ENCODE assay signal across 8 cellular contexts in the genomic region with DNA sequence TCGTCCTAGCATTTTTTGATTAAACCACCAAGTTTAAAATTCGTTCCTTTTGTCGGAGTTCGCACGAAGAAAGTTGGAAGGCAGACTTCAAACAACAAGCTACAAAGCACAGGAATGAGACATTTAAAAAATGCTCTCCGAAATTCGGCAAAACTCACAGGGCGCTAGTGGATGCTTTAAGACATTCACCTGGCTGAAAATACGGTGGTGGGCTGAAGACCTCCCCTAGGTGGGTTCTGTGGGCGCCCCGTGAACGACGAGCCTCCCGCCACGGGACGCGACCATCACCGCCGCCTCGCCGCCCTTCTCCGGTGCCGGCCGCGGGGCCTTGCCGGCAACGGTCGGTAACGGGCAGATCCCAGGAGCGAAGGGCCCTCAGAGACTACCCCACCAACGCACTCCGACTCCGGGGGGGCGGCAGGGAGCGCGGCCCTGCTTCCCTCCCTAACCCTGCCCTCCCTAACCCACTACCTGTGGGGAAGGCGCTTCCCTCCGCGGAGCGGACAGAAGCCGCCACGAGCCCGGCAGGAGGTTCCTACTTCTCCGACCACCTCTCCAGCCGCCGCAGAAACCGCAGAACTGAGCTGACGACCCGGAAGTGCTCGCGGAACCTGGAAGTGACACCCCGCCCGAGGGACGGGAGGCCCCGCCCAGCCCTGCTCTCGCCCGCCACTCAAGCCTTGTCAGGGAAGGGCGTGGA.
DNase-seq lines count a peak whose midpoint lies in the region; ATAC-seq and TF ChIP-seq lines count a peak whose summit lies in the region.

TSS of gene GTF2A2 (minus strand) at position 581 of the 700 bp plus-strand sequence. CDS start 5,238 bp downstream, outside the sequence.

- H3K4me3 ChIP-seq in epithelial cell of esophagus (ENCODE audit: low read length) = peak within 1 kb of the TSS; percentile 62

- TF ChIP-seq EP300 in Ishikawa (IDR thresholded peaks at IDR 0.05; ENCODE audit: borderline replicate concordance) = peak; percentile 37; the same call in 1 of the 2 replicates

- DNase-seq in DMS114 treated with DMSO at 0.1 percent for 48 hours (lab: John Stamatoyannopoulos, UW; ENCODE audit: unreplicated experiment) (peak; percentile 95), OCI-M2 (lab: John Stamatoyannopoulos, UW; ENCODE audit: unreplicated experiment) (peak; percentile 33), activated T-cell treated with anti-CD3 and anti-CD28 coated beads for 4 hours (peak; percentile 82), epithelial cell of esophagus (ENCODE audit: low read depth) (peak; percentile 96), middle frontal gyrus (ENCODE audit: extremely low spot score, low spot score) (peak; percentile 93)
- DNase-seq in stimulated activated CD8-positive, alpha-beta memory T cell treated with anti-CD3 and anti-CD28 coated beads, Interleukin-2, amount 100 ng/mL, for 1 hour (ENCODE audit: low read depth in 2 of 2) = peak; percentile 86 to 89

- no peak for TF ChIP-seq CTCF in epithelial cell of esophagus (IDR thresholded peaks at IDR 0.05; ENCODE audit: insufficient read depth, low read depth, low read length, missing control alignments)

- no peak for TF ChIP-seq RAD21 in Ishikawa (IDR thresholded peaks at IDR 0.05; ENCODE audit: low read depth)

- peak; percentile 98 for ATAC-seq in GM21619 (IDR thresholded peaks at IDR 0.05; ENCODE audit: unreplicated experiment)

TF ChIP-seq in Ishikawa, 13 proteins besides CTCF, POLR2A, EP300 and RAD21:
- no peak for TF ChIP-seq USF1 (IDR thresholded peaks at IDR 0.05)
- peak; percentile 95 for TF ChIP-seq TAF1 (IDR thresholded peaks at IDR 0.05; ENCODE audit: low read depth)
- no peak for TF ChIP-seq TEAD4 (IDR thresholded peaks at IDR 0.05)
- 0 out of 2 replicates have a peak, but pooled peaks have one; percentile 48 for TF ChIP-seq YY1 (IDR thresholded peaks at IDR 0.05; ENCODE audit: low read depth)
- peak; percentile 44; the same call in 1 of the 2 replicates for TF ChIP-seq MAX (IDR thresholded peaks at IDR 0.05)
- TF ChIP-seq TCF12 (IDR thresholded peaks at IDR 0.05; ENCODE audit: low read depth) = no peak
- TF ChIP-seq CREB1 (IDR thresholded peaks at IDR 0.05; ENCODE audit: low read depth) = peak; percentile 36; the same call in 1 of the 2 replicates
- no peak for TF ChIP-seq NFIC (IDR thresholded peaks at IDR 0.05)
- TF ChIP-seq FOXM1 (IDR thresholded peaks at IDR 0.05; ENCODE audit: borderline replicate concordance, low read depth) = no peak

Comparison
In these comparisons a context has a peak if more than half of its experiments do, and no peak if none do; other contexts are left out.
1. Peak in every context shown above with its lines: DNase-seq, ATAC-seq and H3K4me3 ChIP-seq.
2. DNase-seq: peak in every context shown above with its lines; median percentile 96 in epithelial cell of esophagus; 95 in DMS114 treated with DMSO at 0.1 percent for 48 hours; 93 in middle frontal gyrus; 88 in stimulated activated CD8-positive, alpha-beta memory T cell treated with anti-CD3 and anti-CD28 coated beads, Interleukin-2, amount 100 ng/mL, for 1 hour; 82 in activated T-cell treated with anti-CD3 and anti-CD28 coated beads for 4 hours; 33 in OCI-M2.